In genomic region chr6:151958332-151958731, GRCh38 we compare ENCODE assay signal across 17 cellular contexts.
DNase-seq lines count a peak whose midpoint lies in the region; ATAC-seq and TF ChIP-seq lines count a peak whose summit lies in the region.
"Had no signal": no experiment of that assay in that cellular context is flagged by ENCODE, and none has a peak within 500 bp of the region (broad histone marks: within the 10 kb centered on the region; RNA-seq: fewer than 3 reads in every experiment).

No MANE protein-coding gene starts in this region.

- in situ Hi-C loops in brain microvascular endothelial cell (cut with HindIII; ENCODE audit: low pct_ligation_motif_present, low sequenced_read_pairs): no loop called here

- H3K9me3 Mint-ChIP-seq in activated CD8-positive, alpha-beta T cell treated with anti-CD3 and anti-CD28 coated beads for 36 hours: peaks cover 5% of the 10 kb centered on the region
- H3K9me3 Mint-ChIP-seq: CD4-positive, alpha-beta T cell had no signal

- no peak overlapping the region for H3K27ac ChIP-seq in brain microvascular endothelial cell
- H3K27ac ChIP-seq: PC-9, suprapubic skin had no signal

- DNase-seq in Daoy (ENCODE audit: low read depth): peak; percentile 69
- peak; percentile 56 for DNase-seq in MV-4-11 (lab: John Stamatoyannopoulos, UW)
- peak; percentile 81 for DNase-seq in brain microvascular endothelial cell
- DNase-seq in kidney tubule cell (ENCODE audit: low spot score): peak; percentile 57
- DNase-seq in activated CD8-positive, alpha-beta T cell treated with anti-CD3 and anti-CD28 coated beads for 36 hours: no peak
- DNase-seq in stimulated activated CD4-positive, alpha-beta T cell treated with anti-CD3 and anti-CD28 coated beads, Interleukin-2, amount 100 ng/mL, for 24 hours: no peak
- DNase-seq in stimulated activated CD4-positive, alpha-beta T cell treated with anti-CD3 and anti-CD28 coated beads, Interleukin-12 subunit alpha, Interleukin-12 subunit beta, amount 100 ng/mL, for 4 hours: no peak
- DNase-seq: activated CD4-positive, alpha-beta T cell treated with anti-CD3 and anti-CD28 coated beads, Interleukin-2, amount 50 U/mL, for 48 hours; activated naive CD4-positive, alpha-beta T cell; CD4-positive, alpha-beta T cell; cerebellar nuclear complex; islet precursor cell; Kasumi-1; PC-9; right cardiac atrium had no signal

- peak; percentile 13 for TF ChIP-seq CTCF in brain microvascular endothelial cell (IDR thresholded peaks at IDR 0.05; ENCODE audit: low read depth, low read length, missing control alignments)
- no peak for TF ChIP-seq CTCF in activated CD8-positive, alpha-beta T cell treated with anti-CD3 and anti-CD28 coated beads for 36 hours (IDR thresholded peaks at IDR 0.05)

- intact Hi-C loops in activated CD8-positive, alpha-beta T cell treated with anti-CD3 and anti-CD28 coated beads for 36 hours (cut with micrococcal nuclease): no loop called here

- H3K4me1 Mint-ChIP-seq in activated CD8-positive, alpha-beta T cell treated with anti-CD3 and anti-CD28 coated beads for 36 hours (ENCODE audit: low read depth): peaks cover 17% of the 10 kb centered on the region

- no peak overlapping the region for H3K27ac Mint-ChIP-seq in activated CD8-positive, alpha-beta T cell treated with anti-CD3 and anti-CD28 coated beads for 36 hours
- H3K27ac Mint-ChIP-seq: CD4-positive, alpha-beta T cell had no signal

- H3K4me3 ChIP-seq in brain microvascular endothelial cell (ENCODE audit: low read depth, low read length): no peak overlapping the region
- H3K4me3 ChIP-seq: PC-9, suprapubic skin had no signal

- H3K27me3 Mint-ChIP-seq in activated CD8-positive, alpha-beta T cell treated with anti-CD3 and anti-CD28 coated beads for 36 hours: peaks cover 25% of the 10 kb centered on the region
- H3K27me3 Mint-ChIP-seq: CD4-positive, alpha-beta T cell had no signal

- H3K36me3 Mint-ChIP-seq in activated CD8-positive, alpha-beta T cell treated with anti-CD3 and anti-CD28 coated beads for 36 hours (ENCODE audit: low read depth): no peaks in the 10 kb centered on the region

- no peaks in the 10 kb centered on the region for H3K36me3 ChIP-seq in brain microvascular endothelial cell (replicated peaks)
- H3K36me3 ChIP-seq: suprapubic skin had no signal

- no peak for ATAC-seq in HG02588 (IDR thresholded peaks at IDR 0.05; ENCODE audit: unreplicated experiment)
- ATAC-seq in activated CD8-positive, alpha-beta T cell treated with anti-CD3 and anti-CD28 coated beads for 36 hours: no peak
- ATAC-seq: right cardiac atrium had no signal

- no peaks in the 10 kb centered on the region for H3K27me3 ChIP-seq in brain microvascular endothelial cell (replicated peaks)
- H3K27me3 ChIP-seq: suprapubic skin had no signal

- POLR2A ChIA-PET in activated CD8-positive, alpha-beta T cell treated with anti-CD3 and anti-CD28 coated beads for 36 hours (lab: Charles Lee): no interaction called here

- CTCF ChIA-PET in activated CD8-positive, alpha-beta T cell treated with anti-CD3 and anti-CD28 coated beads for 36 hours (lab: Charles Lee): no interaction called here

- no peak overlapping the region for H3K4me3 Mint-ChIP-seq in activated CD8-positive, alpha-beta T cell treated with anti-CD3 and anti-CD28 coated beads for 36 hours
- H3K4me3 Mint-ChIP-seq: CD4-positive, alpha-beta T cell had no signal

Comparison
In these comparisons a context has a peak if more than half of its experiments do, and no peak if none do; other contexts are left out.
1. DNase-seq: peak in Daoy (single experiment), MV-4-11 (single experiment), brain microvascular endothelial cell (single experiment) and kidney tubule cell (single experiment); none in activated CD8-positive, alpha-beta T cell treated with anti-CD3 and anti-CD28 coated beads for 36 hours (single experiment), stimulated activated CD4-positive, alpha-beta T cell treated with anti-CD3 and anti-CD28 coated beads, Interleukin-2, amount 100 ng/mL, for 24 hours (0 of 2) and stimulated activated CD4-positive, alpha-beta T cell treated with anti-CD3 and anti-CD28 coated beads, Interleukin-12 subunit alpha, Interleukin-12 subunit beta, amount 100 ng/mL, for 4 hours (single experiment).